Comparison of ENCODE assay signal across 1 cellular context in genomic region chr4:95124906-95125504, GRCh38.
A peak's percentile ranks its signal among the peaks of the same experiment; 100 is the strongest.
TF ChIP-seq lines count a peak whose summit lies in the region.

No MANE protein-coding gene starts in this region.

TF ChIP-seq in HepG2, 621 proteins besides CTCF, POLR2A, EP300 and RAD21 (continued from another document):
- TF ChIP-seq, protein P1, sequence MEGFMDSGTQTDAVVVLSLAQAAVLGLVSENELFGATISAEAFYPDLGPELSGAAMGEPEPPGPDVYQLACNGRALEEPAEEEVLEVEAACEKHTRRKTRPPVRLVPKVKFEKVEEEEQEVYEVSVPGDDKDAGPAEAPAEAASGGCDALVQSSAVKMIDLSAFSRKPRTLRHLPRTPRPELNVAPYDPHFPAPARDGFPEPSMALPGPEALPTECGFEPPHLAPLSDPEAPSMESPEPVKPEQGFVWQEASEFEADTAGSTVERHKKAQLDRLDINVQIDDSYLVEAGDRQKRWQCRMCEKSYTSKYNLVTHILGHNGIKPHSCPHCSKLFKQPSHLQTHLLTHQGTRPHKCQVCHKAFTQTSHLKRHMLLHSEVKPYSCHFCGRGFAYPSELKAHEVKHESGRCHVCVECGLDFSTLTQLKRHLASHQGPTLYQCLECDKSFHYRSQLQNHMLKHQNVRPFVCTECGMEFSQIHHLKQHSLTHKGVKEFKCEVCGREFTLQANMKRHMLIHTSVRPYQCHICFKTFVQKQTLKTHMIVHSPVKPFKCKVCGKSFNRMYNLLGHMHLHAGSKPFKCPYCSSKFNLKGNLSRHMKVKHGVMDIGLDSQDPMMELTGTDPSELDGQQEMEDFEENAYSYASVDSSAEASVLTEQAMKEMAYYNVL (CRISPR knock-in tag; IDR thresholded peaks at IDR 0.05; ENCODE audit: borderline replicate concordance), result no peak
- TF ChIP-seq ZNF260 (CRISPR knock-in tag; IDR thresholded peaks at IDR 0.05; ENCODE audit: borderline replicate concordance, low read depth), result no peak
- no peak for TF ChIP-seq SOX5 (CRISPR knock-in tag; IDR thresholded peaks at IDR 0.05; ENCODE audit: borderline replicate concordance)
- TF ChIP-seq, protein P2, sequence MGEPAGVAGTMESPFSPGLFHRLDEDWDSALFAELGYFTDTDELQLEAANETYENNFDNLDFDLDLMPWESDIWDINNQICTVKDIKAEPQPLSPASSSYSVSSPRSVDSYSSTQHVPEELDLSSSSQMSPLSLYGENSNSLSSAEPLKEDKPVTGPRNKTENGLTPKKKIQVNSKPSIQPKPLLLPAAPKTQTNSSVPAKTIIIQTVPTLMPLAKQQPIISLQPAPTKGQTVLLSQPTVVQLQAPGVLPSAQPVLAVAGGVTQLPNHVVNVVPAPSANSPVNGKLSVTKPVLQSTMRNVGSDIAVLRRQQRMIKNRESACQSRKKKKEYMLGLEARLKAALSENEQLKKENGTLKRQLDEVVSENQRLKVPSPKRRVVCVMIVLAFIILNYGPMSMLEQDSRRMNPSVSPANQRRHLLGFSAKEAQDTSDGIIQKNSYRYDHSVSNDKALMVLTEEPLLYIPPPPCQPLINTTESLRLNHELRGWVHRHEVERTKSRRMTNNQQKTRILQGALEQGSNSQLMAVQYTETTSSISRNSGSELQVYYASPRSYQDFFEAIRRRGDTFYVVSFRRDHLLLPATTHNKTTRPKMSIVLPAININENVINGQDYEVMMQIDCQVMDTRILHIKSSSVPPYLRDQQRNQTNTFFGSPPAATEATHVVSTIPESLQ (CRISPR knock-in tag; conservative IDR thresholded peaks at IDR 0.05), result no peak
- TF ChIP-seq HNRNPLL (IDR thresholded peaks at IDR 0.05; ENCODE audit: low read depth, low read length, poor library complexity, severe bottlenecking), result no peak
- peak; percentile 16; the same call in 1 of the 2 replicates for TF ChIP-seq SMC3 (IDR thresholded peaks at IDR 0.05; ENCODE audit: low read length)
- TF ChIP-seq IRX3 (CRISPR knock-in tag; IDR thresholded peaks at IDR 0.05; ENCODE audit: borderline replicate concordance, low read depth), result no peak
- TF ChIP-seq, protein P3, sequence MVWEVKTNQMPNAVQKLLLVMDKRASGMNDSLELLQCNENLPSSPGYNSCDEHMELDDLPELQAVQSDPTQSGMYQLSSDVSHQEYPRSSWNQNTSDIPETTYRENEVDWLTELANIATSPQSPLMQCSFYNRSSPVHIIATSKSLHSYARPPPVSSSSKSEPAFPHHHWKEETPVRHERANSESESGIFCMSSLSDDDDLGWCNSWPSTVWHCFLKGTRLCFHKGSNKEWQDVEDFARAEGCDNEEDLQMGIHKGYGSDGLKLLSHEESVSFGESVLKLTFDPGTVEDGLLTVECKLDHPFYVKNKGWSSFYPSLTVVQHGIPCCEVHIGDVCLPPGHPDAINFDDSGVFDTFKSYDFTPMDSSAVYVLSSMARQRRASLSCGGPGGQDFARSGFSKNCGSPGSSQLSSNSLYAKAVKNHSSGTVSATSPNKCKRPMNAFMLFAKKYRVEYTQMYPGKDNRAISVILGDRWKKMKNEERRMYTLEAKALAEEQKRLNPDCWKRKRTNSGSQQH (CRISPR knock-in tag; IDR thresholded peaks at IDR 0.05; ENCODE audit: low read depth), result no peak
